Comparison of ENCODE assay signal across 17 cellular contexts in genomic region chr20:59825563-59825920, GRCh38.
"Had no signal": no experiment of that assay in that cellular context is flagged by ENCODE, and none has a peak within 500 bp of the region (broad histone marks: within the 10 kb centered on the region; RNA-seq: fewer than 3 reads in every experiment).

No MANE protein-coding gene starts in this region.

- H3K4me3 ChIP-seq: right lobe of liver, skin epidermis, stomach had no signal

- H3K4me1 ChIP-seq: parathyroid adenoma, right lobe of liver had no signal

- DNase-seq: activated CD4-positive, alpha-beta T cell treated with anti-CD3 and anti-CD28 coated beads for 4 hours; activated CD4-positive, alpha-beta T cell treated with anti-CD3 and anti-CD28 coated beads, Interleukin-2, amount 50 U/mL, for 48 hours; activated CD4-positive, CD25-positive, alpha-beta regulatory T cell; aorta; effector memory CD4-positive, alpha-beta T cell; glutamatergic neuron; hippocampal formation; mesenchymal stem cell; nephron progenitor cell; stimulated activated CD4-positive, alpha-beta T cell treated with anti-CD3 and anti-CD28 coated beads, Interleukin-2, amount 100 ng/mL, for 24 hours; stomach; SW 1271; T-helper 17 cell had no signal

- H3K79me2 ChIP-seq: parathyroid adenoma had no signal

- ATAC-seq: activated naive CD4-positive, alpha-beta T cell treated with anti-CD3 and anti-CD28 coated beads, Interleukin-2, amount 50 U/mL, for 72 hours; T-helper 17 cell had no signal

- H3K36me3 ChIP-seq: right lobe of liver, stomach had no signal

- H3K27me3 ChIP-seq: right lobe of liver had no signal

- H3K9me3 ChIP-seq: right lobe of liver, stomach had no signal

- H2AFZ ChIP-seq: parathyroid adenoma had no signal

- H3K27ac ChIP-seq: parathyroid adenoma, right lobe of liver, skin epidermis, stomach had no signal
